8 cellular contexts compared by ENCODE assay signal in genomic region chr9:109914280-109915027, GRCh38.
DNase-seq lines count a peak whose midpoint lies in the region; ATAC-seq and TF ChIP-seq lines count a peak whose summit lies in the region.

No MANE protein-coding gene starts in this region.

- no peaks in the 10 kb centered on the region for H3K79me2 ChIP-seq in KMS-11 (ENCODE audit: insufficient read depth, low read depth)

- H3K36me3 ChIP-seq in KMS-11 (ENCODE audit: insufficient read depth): no peaks in the 10 kb centered on the region

- peak overlapping the region; percentile 51; the same call in 1 of the 2 replicates for H3K4me2 ChIP-seq in KMS-11

- H3K27ac ChIP-seq in KMS-11: peak overlapping the region; percentile 28; the same call in 1 of the 2 replicates

- no peak overlapping the region for H3K9ac ChIP-seq in KMS-11

- peak overlapping the region; percentile 6; the same call in 1 of the 2 replicates for H2AFZ ChIP-seq in KMS-11 (ENCODE audit: low read depth)

- DNase-seq in GM12865 (ENCODE audit: low read depth) (peak; percentile 84), kidney tubule cell (ENCODE audit: low spot score) (peak; percentile 71), T-helper 9 cell (no peak), DMS114 treated with DMSO at 0.1 percent for 48 hours (lab: John Stamatoyannopoulos, UW; ENCODE audit: unreplicated experiment) (no peak), NCI-H1092 treated with DMSO at 0.1 percent for 48 hours (lab: John Stamatoyannopoulos, UW) (no peak)
- no peak for DNase-seq in activated CD4-positive, alpha-beta T cell treated with anti-CD3 and anti-CD28 coated beads, Interleukin-2, amount 50 U/mL, for 48 hours

- H3K4me3 ChIP-seq in GM12865 (ENCODE audit: low read depth, low read length): no peak overlapping the region
- H3K4me3 ChIP-seq in KMS-11 (IDR thresholded peaks at IDR 0.05; ENCODE audit: insufficient read depth, low read depth, low read length): no peak overlapping the region

- TF ChIP-seq CTCF in GM12865 (IDR thresholded peaks at IDR 0.05; ENCODE audit: insufficient read depth, low read depth, low read length, missing control alignments): no peak
- TF ChIP-seq CTCF in KMS-11 (conservative IDR thresholded peaks at IDR 0.05; ENCODE audit: low read depth, low read length): no peak

- H3K27me3 ChIP-seq in KMS-11 (ENCODE audit: insufficient read depth, low read depth): no peaks in the 10 kb centered on the region

- H3K4me1 ChIP-seq in KMS-11 (ENCODE audit: low read depth, poor library complexity, severe bottlenecking): peaks cover 91% of the 10 kb centered on the region

- no peaks in the 10 kb centered on the region for H4K20me1 ChIP-seq in KMS-11 (ENCODE audit: insufficient read depth)

- peak; percentile 42 for ATAC-seq in GM21723 (IDR thresholded peaks at IDR 0.05; ENCODE audit: unreplicated experiment)

Comparison
In these comparisons a context has a peak if more than half of its experiments do, and no peak if none do; other contexts are left out.
1. DNase-seq: peak in GM12865 (single experiment) and kidney tubule cell (single experiment); none in T-helper 9 cell (single experiment), DMS114 treated with DMSO at 0.1 percent for 48 hours (single experiment), activated CD4-positive, alpha-beta T cell treated with anti-CD3 and anti-CD28 coated beads, Interleukin-2, amount 50 U/mL, for 48 hours (0 of 2) and NCI-H1092 treated with DMSO at 0.1 percent for 48 hours (single experiment).